8 cellular contexts compared by ENCODE assay signal in genomic region chr1:165697881-165698842, GRCh38. TPM values are rescaled to one million over a fixed set of nuclear protein-coding genes. Genes with fewer than 3 reads are reported as not detected.
DNase-seq lines count a peak whose midpoint lies in the region; ATAC-seq and TF ChIP-seq lines count a peak whose summit lies in the region.

Gene ALDH9A1, minus strand, starts transcription at chr1:165698562. Its CDS starts 4 bp downstream, at chr1:165698558.

- TF ChIP-seq RAD21 in Ishikawa (IDR thresholded peaks at IDR 0.05; ENCODE audit: low read depth), result peak; percentile 26; the same call in 1 of the 2 replicates

- DNase-seq in DMS53 treated with DMSO at 0.1 percent for 48 hours (lab: John Stamatoyannopoulos, UW; ENCODE audit: unreplicated experiment) (peak; percentile 65), OCI-M1 (lab: John Stamatoyannopoulos, UW) (peak; percentile 92), activated T-cell treated with anti-CD3 and anti-CD28 coated beads for 24 hours (ENCODE audit: low read depth) (peak; percentile 86), epithelial cell of esophagus (ENCODE audit: low read depth) (peak; percentile 84), mucosa of gallbladder (ENCODE audit: low spot score) (peak; percentile 86)
- peak; percentile 61 to 72 for DNase-seq in stimulated activated CD8-positive, alpha-beta memory T cell treated with anti-CD3 and anti-CD28 coated beads, Interleukin-4, amount 100 ng/mL, for 4 hours (ENCODE audit: low read depth in 2 of 2, low spot score in 1 of 2)

- no peak for TF ChIP-seq EP300 in Ishikawa (IDR thresholded peaks at IDR 0.05; ENCODE audit: borderline replicate concordance)

- H3K4me3 ChIP-seq in epithelial cell of esophagus (ENCODE audit: low read length), result peak within 1 kb of the TSS; percentile 85

- peak; percentile 93 for ATAC-seq in GM21619 (IDR thresholded peaks at IDR 0.05; ENCODE audit: unreplicated experiment)

- peak; percentile 35 for TF ChIP-seq CTCF in epithelial cell of esophagus (IDR thresholded peaks at IDR 0.05; ENCODE audit: insufficient read depth, low read depth, low read length, missing control alignments)

TF ChIP-seq in Ishikawa, 13 proteins besides CTCF, POLR2A, EP300 and RAD21:
- no peak for TF ChIP-seq NFIC (IDR thresholded peaks at IDR 0.05)
- peak; percentile 83 for TF ChIP-seq TAF1 (IDR thresholded peaks at IDR 0.05; ENCODE audit: low read depth)
- TF ChIP-seq EGR1 (IDR thresholded peaks at IDR 0.05), result no peak
- TF ChIP-seq TCF12 (IDR thresholded peaks at IDR 0.05; ENCODE audit: low read depth), result no peak
- TF ChIP-seq FOXM1 (IDR thresholded peaks at IDR 0.05; ENCODE audit: borderline replicate concordance, low read depth), result no peak
- TF ChIP-seq, protein P1, sequence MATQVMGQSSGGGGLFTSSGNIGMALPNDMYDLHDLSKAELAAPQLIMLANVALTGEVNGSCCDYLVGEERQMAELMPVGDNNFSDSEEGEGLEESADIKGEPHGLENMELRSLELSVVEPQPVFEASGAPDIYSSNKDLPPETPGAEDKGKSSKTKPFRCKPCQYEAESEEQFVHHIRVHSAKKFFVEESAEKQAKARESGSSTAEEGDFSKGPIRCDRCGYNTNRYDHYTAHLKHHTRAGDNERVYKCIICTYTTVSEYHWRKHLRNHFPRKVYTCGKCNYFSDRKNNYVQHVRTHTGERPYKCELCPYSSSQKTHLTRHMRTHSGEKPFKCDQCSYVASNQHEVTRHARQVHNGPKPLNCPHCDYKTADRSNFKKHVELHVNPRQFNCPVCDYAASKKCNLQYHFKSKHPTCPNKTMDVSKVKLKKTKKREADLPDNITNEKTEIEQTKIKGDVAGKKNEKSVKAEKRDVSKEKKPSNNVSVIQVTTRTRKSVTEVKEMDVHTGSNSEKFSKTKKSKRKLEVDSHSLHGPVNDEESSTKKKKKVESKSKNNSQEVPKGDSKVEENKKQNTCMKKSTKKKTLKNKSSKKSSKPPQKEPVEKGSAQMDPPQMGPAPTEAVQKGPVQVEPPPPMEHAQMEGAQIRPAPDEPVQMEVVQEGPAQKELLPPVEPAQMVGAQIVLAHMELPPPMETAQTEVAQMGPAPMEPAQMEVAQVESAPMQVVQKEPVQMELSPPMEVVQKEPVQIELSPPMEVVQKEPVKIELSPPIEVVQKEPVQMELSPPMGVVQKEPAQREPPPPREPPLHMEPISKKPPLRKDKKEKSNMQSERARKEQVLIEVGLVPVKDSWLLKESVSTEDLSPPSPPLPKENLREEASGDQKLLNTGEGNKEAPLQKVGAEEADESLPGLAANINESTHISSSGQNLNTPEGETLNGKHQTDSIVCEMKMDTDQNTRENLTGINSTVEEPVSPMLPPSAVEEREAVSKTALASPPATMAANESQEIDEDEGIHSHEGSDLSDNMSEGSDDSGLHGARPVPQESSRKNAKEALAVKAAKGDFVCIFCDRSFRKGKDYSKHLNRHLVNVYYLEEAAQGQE (IDR thresholded peaks at IDR 0.05; ENCODE audit: low read depth), result no peak
- TF ChIP-seq, protein P2, sequence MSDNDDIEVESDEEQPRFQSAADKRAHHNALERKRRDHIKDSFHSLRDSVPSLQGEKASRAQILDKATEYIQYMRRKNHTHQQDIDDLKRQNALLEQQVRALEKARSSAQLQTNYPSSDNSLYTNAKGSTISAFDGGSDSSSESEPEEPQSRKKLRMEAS (IDR thresholded peaks at IDR 0.05), result peak; percentile 79
- no peak for TF ChIP-seq ZBTB7A (IDR thresholded peaks at IDR 0.05; ENCODE audit: low read depth)
- TF ChIP-seq TEAD4 (IDR thresholded peaks at IDR 0.05), result no peak
- no peak for TF ChIP-seq CREB1 (IDR thresholded peaks at IDR 0.05; ENCODE audit: low read depth)
- TF ChIP-seq, protein P3, sequence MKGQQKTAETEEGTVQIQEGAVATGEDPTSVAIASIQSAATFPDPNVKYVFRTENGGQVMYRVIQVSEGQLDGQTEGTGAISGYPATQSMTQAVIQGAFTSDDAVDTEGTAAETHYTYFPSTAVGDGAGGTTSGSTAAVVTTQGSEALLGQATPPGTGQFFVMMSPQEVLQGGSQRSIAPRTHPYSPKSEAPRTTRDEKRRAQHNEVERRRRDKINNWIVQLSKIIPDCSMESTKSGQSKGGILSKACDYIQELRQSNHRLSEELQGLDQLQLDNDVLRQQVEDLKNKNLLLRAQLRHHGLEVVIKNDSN (IDR thresholded peaks at IDR 0.05), result no peak
- TF ChIP-seq YY1 (IDR thresholded peaks at IDR 0.05; ENCODE audit: low read depth), result peak; percentile 53; the same call in 1 of the 2 replicates
TF ChIP-seq in Ishikawa: peak in this region for 3.

RNA-seq across cellular contexts. Expression of gene ALDH9A1, which starts in this region (rescaled TPM):
- total RNA-seq in mucosa of gallbladder, result 77.3 TPM

Comparison
In these comparisons a context has a peak if more than half of its experiments do, and no peak if none do; other contexts are left out.
1. Peak in every context shown above with its lines: DNase-seq, ATAC-seq and H3K4me3 ChIP-seq.